ENCODE assay signal across 24 cellular contexts in genomic region chr1:177953549-177953948, GRCh38. TPM values are rescaled to one million over a fixed set of nuclear protein-coding genes. Genes with fewer than 3 reads are reported as not detected.
"Had no signal": no experiment of that assay in that cellular context is flagged by ENCODE, and none has a peak within 500 bp of the region (broad histone marks: within the 10 kb centered on the region; RNA-seq: fewer than 3 reads in every experiment).

No MANE protein-coding gene starts in this region.

- DNase-seq: colonic mucosa; effector memory CD4-positive, alpha-beta T cell; foreskin keratinocyte; heart left ventricle; left colon; left ventricle myocardium inferior; lower lobe of right lung; natural killer cell; psoas muscle; right cardiac atrium; sigmoid colon; stimulated activated CD4-positive, alpha-beta T cell treated with anti-CD3 and anti-CD28 coated beads, Interleukin-2, amount 100 ng/mL, for 24 hours; stimulated activated CD4-positive, alpha-beta T cell treated with anti-CD3 and anti-CD28 coated beads, Interleukin-4, amount 100 ng/mL, for 24 hours; stimulated activated naive CD4-positive, alpha-beta T cell treated with Interleukin-2 at 50 U/mL for 16 hours; stomach had no signal

- H3K9me3 ChIP-seq: colonic mucosa, esophagus muscularis mucosa, gastroesophageal sphincter, heart left ventricle, left ventricle myocardium inferior, lower lobe of right lung, neutrophil, psoas muscle, sigmoid colon, stomach, thoracic aorta, tibial nerve, upper lobe of left lung had no signal

- H3K27me3 ChIP-seq: colonic mucosa, esophagus muscularis mucosa, foreskin keratinocyte, gastroesophageal sphincter, heart left ventricle, hepatocyte, neutrophil, sigmoid colon, stomach, tibial nerve, upper lobe of left lung had no signal

- H3K4me2 ChIP-seq: hepatocyte had no signal

- H2AFZ ChIP-seq: hepatocyte had no signal

- ATAC-seq: foreskin keratinocyte; gastroesophageal sphincter; left colon; natural killer cell; psoas muscle; right cardiac atrium; stimulated activated effector memory CD8-positive, alpha-beta T cell treated with anti-CD3 and anti-CD28 coated beads, Interleukin-12 subunit alpha, Interleukin-12 subunit beta, amount 100 ng/mL, for 72 hours had no signal

- H3K79me2 ChIP-seq: hepatocyte had no signal

- H3K4me1 ChIP-seq: colonic mucosa, foreskin keratinocyte, gastroesophageal sphincter, lower lobe of right lung, psoas muscle, sigmoid colon, upper lobe of left lung had no signal

- H3K27ac ChIP-seq: colonic mucosa, esophagus muscularis mucosa, foreskin keratinocyte, gastroesophageal sphincter, heart left ventricle, hepatocyte, left ventricle myocardium inferior, lower lobe of right lung, neutrophil, psoas muscle, sigmoid colon, stomach, thoracic aorta, tibial nerve, upper lobe of left lung had no signal

- H3K4me3 ChIP-seq: colonic mucosa, esophagus muscularis mucosa, gastroesophageal sphincter, heart left ventricle, hepatocyte, left ventricle myocardium inferior, lower lobe of right lung, psoas muscle, sigmoid colon, stomach, thoracic aorta, tibial nerve, upper lobe of left lung had no signal

- H3K36me3 ChIP-seq: colonic mucosa, lower lobe of right lung, neutrophil had no signal

RNA-seq across cellular contexts. Expression of gene SEC16B, which starts 16.3 kb away (rescaled TPM):
- total RNA-seq: mononuclear cell had no signal
